Comparison of ENCODE assay signal across 18 cellular contexts in the genomic region with DNA sequence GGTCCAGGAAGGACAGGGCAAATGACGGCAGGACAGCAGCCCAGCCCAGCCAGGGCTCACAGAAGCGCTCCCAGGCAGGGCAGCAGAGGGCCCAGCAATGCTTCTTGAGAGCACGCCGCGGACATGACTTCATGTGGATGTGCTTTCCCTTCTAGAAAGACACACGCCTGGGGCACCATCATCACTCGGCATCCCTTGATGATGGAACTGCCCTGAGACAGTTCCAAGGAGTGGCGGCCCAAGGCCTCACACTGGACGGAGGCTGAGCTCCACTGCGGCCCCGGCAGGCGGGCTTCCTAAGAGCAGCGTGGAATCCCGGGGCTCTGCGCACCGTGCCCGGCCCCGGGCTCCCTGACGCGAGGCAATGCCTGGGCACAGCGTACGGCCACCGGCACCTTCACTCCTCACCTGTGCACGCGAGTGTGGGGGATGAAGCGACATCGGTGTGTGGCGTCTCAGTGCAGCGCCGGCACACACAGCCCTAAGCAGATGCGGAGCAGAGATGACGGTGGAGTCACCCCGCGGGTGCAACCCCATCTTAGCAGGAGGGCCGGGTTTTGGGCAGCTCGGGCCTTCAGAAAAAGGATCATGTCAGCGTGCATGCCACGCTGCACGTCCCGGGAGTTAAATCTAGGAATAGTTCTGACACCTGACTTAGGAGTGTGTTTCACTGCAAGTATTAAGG.
A peak's percentile ranks its signal among the peaks of the same experiment; 100 is the strongest.
DNase-seq lines count a peak whose midpoint lies in the region; ATAC-seq and TF ChIP-seq lines count a peak whose summit lies in the region.
"Had no signal": no experiment of that assay in that cellular context is flagged by ENCODE, and none has a peak within 500 bp of the region (broad histone marks: within the 10 kb centered on the region; RNA-seq: fewer than 3 reads in every experiment).

No MANE protein-coding gene starts in this region.

- TF ChIP-seq POLR2A in sigmoid colon (IDR thresholded peaks at IDR 0.05) = no peak
- TF ChIP-seq POLR2A in gastrocnemius medialis (IDR thresholded peaks at IDR 0.05) = no peak

- ATAC-seq in gastrocnemius medialis = no peak
- ATAC-seq: activated T-helper 17 cell treated with anti-CD3 and anti-CD28 coated beads, Interleukin-2, amount 50 U/mL, for 72 hours; naive thymus-derived CD4-positive, alpha-beta T cell had no signal

- WGBS in sigmoid colon, 2 donors = 95% methylated on average over 39 to 40 of the region's 40 CpGs

- no peak overlapping the region for H3K4me3 Mint-ChIP-seq in HFFc6
- H3K4me3 Mint-ChIP-seq: activated T-helper 17 cell treated with anti-CD3 and anti-CD28 coated beads, Interleukin-2, amount 50 U/mL, for 72 hours; dendritic cell treated with granulocyte-macrophage colony-stimulating factor and Interleukin-4, amounts not matched to agents 40 ng/mL and 50 ng/mL, for 4 days; memory B cell; naive thymus-derived CD4-positive, alpha-beta T cell; stimulated activated naive CD8-positive, alpha-beta T cell treated with anti-CD3 and anti-CD28 coated beads, Interleukin-15, Interleukin-2, amounts not matched to agents 100 ng/mL and 50 ng/mL, for 24 hours had no signal

- H3K9me3 ChIP-seq in right atrium auricular region (no peaks in the 10 kb centered on the region), sigmoid colon (no peaks in the 10 kb centered on the region), gastrocnemius medialis (no peaks in the 10 kb centered on the region)

- peaks cover 81% of the 10 kb centered on the region for H3K4me1 Mint-ChIP-seq in HFFc6 (ENCODE audit: low read depth)
- H3K4me1 Mint-ChIP-seq: activated T-helper 17 cell treated with anti-CD3 and anti-CD28 coated beads, Interleukin-2, amount 50 U/mL, for 72 hours; memory B cell; naive thymus-derived CD4-positive, alpha-beta T cell had no signal

- no peaks in the 10 kb centered on the region; the same call in 1 of the 2 replicates for H3K9me3 Mint-ChIP-seq in HFFc6
- H3K9me3 Mint-ChIP-seq: activated T-helper 17 cell treated with anti-CD3 and anti-CD28 coated beads, Interleukin-2, amount 50 U/mL, for 72 hours; dendritic cell treated with granulocyte-macrophage colony-stimulating factor and Interleukin-4, amounts not matched to agents 40 ng/mL and 50 ng/mL, for 4 days; memory B cell; naive thymus-derived CD4-positive, alpha-beta T cell; stimulated activated naive CD8-positive, alpha-beta T cell treated with anti-CD3 and anti-CD28 coated beads, Interleukin-15, Interleukin-2, amounts not matched to agents 100 ng/mL and 50 ng/mL, for 24 hours had no signal

- no peak for TF ChIP-seq EP300 in sigmoid colon (IDR thresholded peaks at IDR 0.05)

- H3K27ac Mint-ChIP-seq in HFFc6 = peak overlapping the region; percentile 96
- H3K27ac Mint-ChIP-seq: activated T-helper 17 cell treated with anti-CD3 and anti-CD28 coated beads, Interleukin-2, amount 50 U/mL, for 72 hours; dendritic cell treated with granulocyte-macrophage colony-stimulating factor and Interleukin-4, amounts not matched to agents 40 ng/mL and 50 ng/mL, for 4 days; memory B cell; naive thymus-derived CD4-positive, alpha-beta T cell; stimulated activated naive CD8-positive, alpha-beta T cell treated with anti-CD3 and anti-CD28 coated beads, Interleukin-15, Interleukin-2, amounts not matched to agents 100 ng/mL and 50 ng/mL, for 24 hours had no signal

- H3K4me1 ChIP-seq in ACC112 (ENCODE audit: control insufficient read depth, insufficient read depth, low read length, unreplicated experiment) (peaks cover 42% of the 10 kb centered on the region), right atrium auricular region (peaks cover 0 to 28% of the 10 kb centered on the region in 2 donors), sigmoid colon (peaks cover 0 to 19% (median 12%) of the 10 kb centered on the region in 4 donors), gastrocnemius medialis (no peaks in the 10 kb centered on the region)

- H3K27me3 ChIP-seq in ACC112 (ENCODE audit: insufficient read depth, low read length) (no peaks in the 10 kb centered on the region), right atrium auricular region (no peaks in the 10 kb centered on the region), sigmoid colon (no peaks in the 10 kb centered on the region), gastrocnemius medialis (peaks cover 0 to 7% (median 3%) of the 10 kb centered on the region in 3 donors)

- intact Hi-C loops in sigmoid colon (cut with DNase I) = no loop called here
- intact Hi-C loops in gastrocnemius medialis (cut with DNase I; ENCODE audit: low total_unique reads) = no loop called here

- no peak for TF ChIP-seq CTCF in HFFc6 (IDR thresholded peaks at IDR 0.05)
- no peak for TF ChIP-seq CTCF in right atrium auricular region (IDR thresholded peaks at IDR 0.05)
- TF ChIP-seq CTCF in sigmoid colon (IDR thresholded peaks at IDR 0.05) = no peak
- no peak for TF ChIP-seq CTCF in gastrocnemius medialis (IDR thresholded peaks at IDR 0.05 in 4 of 5, conservative IDR thresholded peaks at IDR 0.05 in 1 of 5)

- peaks cover 2% of the 10 kb centered on the region for H3K27me3 Mint-ChIP-seq in HFFc6 (ENCODE audit: insufficient read depth)
- H3K27me3 Mint-ChIP-seq: dendritic cell treated with granulocyte-macrophage colony-stimulating factor and Interleukin-4, amounts not matched to agents 40 ng/mL and 50 ng/mL, for 4 days; stimulated activated naive CD8-positive, alpha-beta T cell treated with anti-CD3 and anti-CD28 coated beads, Interleukin-15, Interleukin-2, amounts not matched to agents 100 ng/mL and 50 ng/mL, for 24 hours had no signal

- in situ Hi-C loops in gastrocnemius medialis (cut with MboI; ENCODE audit: low sequenced_read_pairs in 4 of 4) = no loop called here

- no peak overlapping the region for H3K4me3 ChIP-seq in ACC112 (ENCODE audit: low read depth, low read length)
- H3K4me3 ChIP-seq in right atrium auricular region = no peak overlapping the region
- no peak overlapping the region for H3K4me3 ChIP-seq in sigmoid colon
- H3K4me3 ChIP-seq in gastrocnemius medialis = no peak overlapping the region
- H3K4me3 ChIP-seq: skin epidermis had no signal

- H3K36me3 ChIP-seq in ACC112 (ENCODE audit: insufficient read depth, low read length) (no peaks in the 10 kb centered on the region), right atrium auricular region (no peaks in the 10 kb centered on the region), sigmoid colon (no peaks in the 10 kb centered on the region), gastrocnemius medialis (no peaks in the 10 kb centered on the region)

- H3K79me2 ChIP-seq in ACC112 (ENCODE audit: control insufficient read depth, insufficient read depth, low read length, unreplicated experiment) = peaks cover 2% of the 10 kb centered on the region

- H2AFZ ChIP-seq in ACC112 (ENCODE audit: low read length, unreplicated experiment) = peak overlapping the region; percentile 45

- H3K36me3 Mint-ChIP-seq in HFFc6 (ENCODE audit: low read depth) = peaks cover 48% of the 10 kb centered on the region
- H3K36me3 Mint-ChIP-seq: memory B cell; naive thymus-derived CD4-positive, alpha-beta T cell had no signal

- peak overlapping the region; percentile 93 for H3K27ac ChIP-seq in ACC112 (ENCODE audit: low read depth, low read length)
- H3K27ac ChIP-seq in right atrium auricular region = peak overlapping the region; percentile 72 to 80
- H3K27ac ChIP-seq in sigmoid colon = no peak overlapping the region
- no peak overlapping the region for H3K27ac ChIP-seq in gastrocnemius medialis

- DNase-seq in HFFc6 = no peak
- DNase-seq in right atrium auricular region (ENCODE audit: low spot score) = no peak
- DNase-seq in sigmoid colon = peak; percentile 46
- DNase-seq in NCI-H2171 treated with DMSO at 0.1 percent for 48 hours (lab: John Stamatoyannopoulos, UW) = no peak
- DNase-seq in gastrocnemius medialis = no peak
- no peak for DNase-seq in NCI-H1417 treated with DMSO at 0.1 percent for 48 hours (lab: John Stamatoyannopoulos, UW)
- DNase-seq: activated CD4-positive, alpha-beta T cell treated with anti-CD3 and anti-CD28 coated beads for 1 hour; naive thymus-derived CD4-positive, alpha-beta T cell; NCI-H1436; NCI-H526 treated with DMSO at 0.1 percent for 48 hours; RPMI8226; stimulated activated CD4-positive, alpha-beta T cell treated with anti-CD3 and anti-CD28 coated beads, Interleukin-2, amount 100 ng/mL, for 48 hours had no signal

Comparison
In these comparisons a context has a peak if more than half of its experiments do, and no peak if none do; other contexts are left out.
1. H3K27ac ChIP-seq: peak in ACC112 (single experiment) and right atrium auricular region (2 of 2); none in sigmoid colon (0 of 4) and gastrocnemius medialis (0 of 4).